In the genomic region with DNA sequence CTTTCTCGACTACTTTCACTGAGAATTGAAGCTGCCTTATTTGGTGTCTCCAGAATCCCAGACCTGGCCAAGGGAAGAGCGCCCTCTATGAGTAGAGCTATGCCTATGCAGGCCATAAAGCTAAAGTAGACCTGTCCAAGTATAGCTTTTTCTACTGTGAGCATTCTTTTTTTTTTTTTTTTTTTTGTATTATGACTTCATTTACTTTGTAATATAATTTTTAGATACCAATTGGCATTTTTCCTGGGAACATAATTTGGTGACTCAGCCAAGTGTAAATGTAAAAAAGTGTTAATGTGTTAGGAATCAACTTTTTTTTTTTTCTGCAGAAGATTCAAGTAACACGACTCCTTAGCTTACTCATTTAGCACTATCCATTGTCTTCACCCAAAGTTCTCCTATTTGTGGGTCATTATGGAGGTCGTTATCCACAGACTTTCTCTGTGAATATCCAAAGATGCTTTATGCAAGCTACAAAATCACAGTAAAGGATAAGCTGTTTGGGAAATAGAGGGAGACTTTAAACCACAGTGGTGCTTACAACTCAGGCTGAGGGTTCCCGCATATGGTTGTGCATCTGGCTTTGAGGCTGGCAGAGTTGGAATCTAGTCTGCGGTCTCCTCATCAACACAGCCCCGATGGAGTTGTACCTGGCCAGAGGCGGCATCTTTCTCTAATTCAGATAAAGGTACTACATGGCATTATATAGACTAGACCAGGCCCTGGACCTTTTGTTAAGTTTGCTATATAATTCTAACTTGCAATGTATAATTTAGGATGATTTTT, we compare ENCODE assay signal across 8 cellular contexts.
A peak's percentile ranks its signal among the peaks of the same experiment; 100 is the strongest.
DNase-seq lines count a peak whose midpoint lies in the region; ATAC-seq and TF ChIP-seq lines count a peak whose summit lies in the region.

No MANE protein-coding gene starts in this region.

- POLR2A ChIA-PET in naive thymus-derived CD8-positive, alpha-beta T cell (lab: Charles Lee), result no interaction called here

- H3K27ac ChIP-seq in DOHH2 (ENCODE audit: low read depth, low read length) (no peak overlapping the region), colonic mucosa (no peak overlapping the region), psoas muscle (no peak overlapping the region)
- H3K27ac ChIP-seq in effector memory CD4-positive, alpha-beta T cell (ENCODE audit: insufficient read depth, low read length, poor library complexity, severe bottlenecking), result no peak overlapping the region

- no peaks in the 10 kb centered on the region for H3K4me1 Mint-ChIP-seq in naive thymus-derived CD8-positive, alpha-beta T cell

- H3K79me2 ChIP-seq in DOHH2 (ENCODE audit: control insufficient read depth, low read length), result no peaks in the 10 kb centered on the region

- DNase-seq in NB4 (ENCODE audit: low read depth) (peak; percentile 56), colonic mucosa (no peak), psoas muscle (no peak), NCI-H2081 treated with DMSO at 0.1 percent for 48 hours (lab: John Stamatoyannopoulos, UW) (no peak)
- no peak for DNase-seq in naive thymus-derived CD8-positive, alpha-beta T cell
- no peak for DNase-seq in effector memory CD4-positive, alpha-beta T cell

- H3K9me2 ChIP-seq in DOHH2 (replicated peaks; ENCODE audit: control insufficient read depth, low read length), result no peaks in the 10 kb centered on the region

- H3K27me3 Mint-ChIP-seq in naive thymus-derived CD8-positive, alpha-beta T cell, result no peaks in the 10 kb centered on the region

- H3F3A ChIP-seq in DOHH2 (ENCODE audit: control insufficient read depth, insufficient read depth), result no peaks in the 10 kb centered on the region

- H3K27ac Mint-ChIP-seq in naive thymus-derived CD8-positive, alpha-beta T cell, result no peak overlapping the region

- H3K4me2 ChIP-seq in DOHH2 (ENCODE audit: low read length), result no peak overlapping the region

- H3K4me3 ChIP-seq in DOHH2 (ENCODE audit: low read length) (no peak overlapping the region), NB4 (ENCODE audit: low read depth, low read length) (no peak overlapping the region), colonic mucosa (no peak overlapping the region), psoas muscle (no peak overlapping the region)
- no peak overlapping the region for H3K4me3 ChIP-seq in effector memory CD4-positive, alpha-beta T cell (ENCODE audit: insufficient read depth, low read depth, low read length, poor library complexity, severe bottlenecking)

- H3K27me3 ChIP-seq in DOHH2 (ENCODE audit: control insufficient read depth, low read length) (no peaks in the 10 kb centered on the region), colonic mucosa (no peaks in the 10 kb centered on the region), psoas muscle (ENCODE audit: insufficient read depth in 3 of 3, low read length in 2 of 3) (no peaks in the 10 kb centered on the region)
- no peaks in the 10 kb centered on the region for H3K27me3 ChIP-seq in effector memory CD4-positive, alpha-beta T cell (replicated peaks; ENCODE audit: control insufficient read depth, insufficient read depth, low read length, poor library complexity, severe bottlenecking)

- H3K36me3 Mint-ChIP-seq in naive thymus-derived CD8-positive, alpha-beta T cell, result no peaks in the 10 kb centered on the region

- H3K9me3 ChIP-seq in DOHH2 (ENCODE audit: control insufficient read depth, insufficient read depth, low read length) (no peaks in the 10 kb centered on the region), colonic mucosa (no peaks in the 10 kb centered on the region), psoas muscle (no peaks in the 10 kb centered on the region)
- H3K9me3 ChIP-seq in effector memory CD4-positive, alpha-beta T cell (ENCODE audit: control insufficient read depth, low read length), result no peaks in the 10 kb centered on the region

- H3K9ac ChIP-seq in colonic mucosa (ENCODE audit: low read depth in 2 of 2, low read length in 2 of 2), result no peak overlapping the region

- 59 to 62% (median 60%) methylated on average over 8 of the region's 8 CpGs for WGBS in psoas muscle, 3 donors

- peaks cover 0 to 34% (median 8%) of the 10 kb centered on the region in 9 donors for H3K9me3 Mint-ChIP-seq in naive thymus-derived CD8-positive, alpha-beta T cell

- no peaks in the 10 kb centered on the region for H3K36me3 ChIP-seq in DOHH2 (ENCODE audit: control insufficient read depth, low read length)
- no peaks in the 10 kb centered on the region for H3K36me3 ChIP-seq in colonic mucosa
- no peaks in the 10 kb centered on the region for H3K36me3 ChIP-seq in psoas muscle (ENCODE audit: insufficient read depth in 1 of 2, low read depth in 1 of 2)
- no peaks in the 10 kb centered on the region for H3K36me3 ChIP-seq in effector memory CD4-positive, alpha-beta T cell (ENCODE audit: control insufficient read depth, insufficient read depth, low read length)

- intact Hi-C loops in colonic mucosa (cut with DNase I), result no loop called here
- intact Hi-C loops in psoas muscle (cut with DNase I), result no loop called here

- H4K20me1 ChIP-seq in DOHH2 (ENCODE audit: control insufficient read depth, insufficient read depth, low read depth, low read length), result no peaks in the 10 kb centered on the region

- no peaks in the 10 kb centered on the region for H3K4me1 ChIP-seq in DOHH2 (ENCODE audit: control insufficient read depth, low read length)
- H3K4me1 ChIP-seq in colonic mucosa, result no peaks in the 10 kb centered on the region
- H3K4me1 ChIP-seq in psoas muscle, result no peaks in the 10 kb centered on the region
- H3K4me1 ChIP-seq in effector memory CD4-positive, alpha-beta T cell (ENCODE audit: control insufficient read depth, insufficient read depth, low read length, poor library complexity, severe bottlenecking), result no peaks in the 10 kb centered on the region

- ATAC-seq in GM21723 (IDR thresholded peaks at IDR 0.05; ENCODE audit: unreplicated experiment) (peak; percentile 77), psoas muscle (no peak)
- no peak for ATAC-seq in naive thymus-derived CD8-positive, alpha-beta T cell

- no peak for TF ChIP-seq POLR2A in NB4 (IDR thresholded peaks at IDR 0.05; ENCODE audit: extremely low read depth, insufficient read length)

- TF ChIP-seq CTCF in DOHH2 (IDR thresholded peaks at IDR 0.05; ENCODE audit: low read depth, low read length, poor library complexity, severe bottlenecking), result peak; percentile 53
- TF ChIP-seq CTCF in NB4 (IDR thresholded peaks at IDR 0.05; ENCODE audit: low read depth, low read length), result peak; percentile 94
- TF ChIP-seq CTCF in colonic mucosa (IDR thresholded peaks at IDR 0.05), result peak; percentile 66
- TF ChIP-seq CTCF in psoas muscle (IDR thresholded peaks at IDR 0.05), result peak; percentile 12

- H3K4me3 Mint-ChIP-seq in naive thymus-derived CD8-positive, alpha-beta T cell, result no peak overlapping the region

Comparison
In these comparisons a context has a peak if more than half of its experiments do, and no peak if none do; other contexts are left out.
1. CTCF ChIP-seq: peak in every context shown above with its lines; median percentile 94 in NB4; 66 in colonic mucosa; 53 in DOHH2; 12 in psoas muscle.